2 cellular contexts compared by ENCODE assay signal in the genomic region with DNA sequence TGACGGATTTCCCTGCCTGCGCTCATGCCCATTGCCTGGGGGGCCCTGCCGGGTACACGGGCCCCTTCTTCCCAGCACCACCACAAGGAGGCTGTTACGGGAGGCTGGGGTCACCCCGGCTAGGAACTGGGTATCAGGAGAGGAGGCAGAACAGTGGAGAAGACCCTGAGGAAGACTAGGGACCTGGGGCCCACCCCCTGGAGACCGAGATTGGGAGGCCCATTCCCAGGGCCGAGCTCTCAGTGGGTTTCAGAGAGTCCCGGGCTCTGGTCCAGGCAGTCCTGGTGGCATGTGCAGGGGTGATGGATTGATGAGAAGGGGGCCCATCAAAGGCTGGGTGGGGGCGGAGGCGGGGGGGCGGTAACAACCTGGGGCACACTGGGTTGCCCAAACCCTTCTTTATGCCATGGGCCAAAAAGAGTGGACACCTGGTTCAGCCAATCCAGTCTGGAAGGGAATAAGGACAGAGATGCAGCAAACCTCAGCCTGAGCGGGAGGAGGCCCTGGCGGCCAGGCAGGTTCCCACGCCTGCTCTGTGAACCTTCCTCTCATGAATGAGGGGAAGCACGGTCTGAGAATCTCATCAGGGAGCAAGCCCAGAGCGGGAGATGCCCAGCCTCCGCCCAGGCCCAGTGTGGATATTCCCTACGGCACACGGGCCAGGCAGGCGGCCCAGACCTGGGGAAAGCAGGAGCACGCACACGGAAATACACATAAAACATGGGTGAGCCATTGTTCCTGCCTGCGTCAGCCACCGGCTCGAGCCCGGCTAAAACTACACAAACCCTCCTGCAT.
A peak's percentile ranks its signal among the peaks of the same experiment; 100 is the strongest.
TF ChIP-seq lines count a peak whose summit lies in the region.

No MANE protein-coding gene starts in this region.

TF ChIP-seq in H1, 55 proteins besides CTCF, POLR2A, EP300 and RAD21:
- TF ChIP-seq PHF8 (conservative IDR thresholded peaks at IDR 0.05; ENCODE audit: low read depth, low read length), result 0 out of 2 replicates have a peak, but pooled peaks have one; percentile 21
- TF ChIP-seq NRF1 (IDR thresholded peaks at IDR 0.05; ENCODE audit: low read depth, low read length), result no peak

TF ChIP-seq in neural cell, 6 proteins besides CTCF, POLR2A, EP300 and RAD21:
- no peak for TF ChIP-seq TAF1 (IDR thresholded peaks at IDR 0.05; ENCODE audit: low read depth)
- no peak for TF ChIP-seq SMC3 (conservative IDR thresholded peaks at IDR 0.05; ENCODE audit: poor library complexity)
- TF ChIP-seq MXI1 (conservative IDR thresholded peaks at IDR 0.05; ENCODE audit: poor library complexity, severe bottlenecking), result no peak
TF ChIP-seq in neural cell: peak in this region for 0.
